In the genomic region with DNA sequence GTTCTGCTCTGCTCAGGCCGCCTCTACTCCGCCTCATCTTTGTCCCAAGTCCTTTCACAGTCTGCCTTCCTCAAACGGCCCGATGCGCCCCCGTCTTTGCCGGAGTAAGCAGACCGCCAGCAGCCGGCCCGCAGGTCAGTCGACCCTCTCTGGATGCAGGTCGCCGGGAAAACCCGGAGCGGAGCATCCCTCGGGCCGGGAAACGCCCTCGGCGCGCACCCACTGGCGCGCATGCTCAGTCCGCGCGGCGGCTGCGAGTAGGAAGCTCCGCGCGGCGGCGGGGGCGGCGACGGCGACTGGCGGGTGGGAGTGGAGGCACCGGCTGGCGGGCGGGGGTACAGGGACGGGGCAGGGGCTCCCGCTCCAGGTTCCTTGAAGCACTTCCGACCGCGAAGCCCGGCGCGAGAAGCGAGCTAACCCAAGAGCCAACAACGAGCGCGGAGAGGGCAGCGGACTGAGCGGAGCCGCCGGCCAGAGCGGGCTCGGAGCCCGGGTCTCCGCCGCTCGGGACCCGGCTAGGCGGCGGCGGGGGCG, we compare ENCODE assay signal across 1 cellular context.
TF ChIP-seq lines count a peak whose summit lies in the region.

TSS of gene LRRC1 (plus strand) at position 286 of the 534 bp plus-strand sequence. CDS start 252 bp downstream, outside the sequence.

TF ChIP-seq in HEK293, 187 proteins besides CTCF, POLR2A, EP300 and RAD21 (continued from another document and continues in another):
- TF ChIP-seq ZNF324 (tag by site-specific recombination; IDR thresholded peaks at IDR 0.05) (no peak; the same call in 1 of the 2 replicates), ZEB2 (tag by site-specific recombination; IDR thresholded peaks at IDR 0.05) (no peak; the same call in 1 of the 2 replicates), MYNN (tag by site-specific recombination; IDR thresholded peaks at IDR 0.05; ENCODE audit: borderline replicate concordance) (no peak), ZNF155 (tag by site-specific recombination; IDR thresholded peaks at IDR 0.05) (no peak), ZNF157 (tag by site-specific recombination; IDR thresholded peaks at IDR 0.05) (no peak), PBX3 (CRISPR knock-in tag; IDR thresholded peaks at IDR 0.05) (peak; percentile 17; the same call in 1 of the 2 replicates), ZNF658 (tag by site-specific recombination; IDR thresholded peaks at IDR 0.05) (no peak), ZBTB10 (tag by site-specific recombination; IDR thresholded peaks at IDR 0.05) (no peak), ZNF202 (tag by site-specific recombination; IDR thresholded peaks at IDR 0.05; ENCODE audit: borderline replicate concordance) (no peak), ZNF394 (tag by site-specific recombination; IDR thresholded peaks at IDR 0.05; ENCODE audit: borderline replicate concordance) (peak; percentile 18; the same call in 1 of the 2 replicates), ZFHX2 (tag by site-specific recombination; conservative IDR thresholded peaks at IDR 0.05) (peak; percentile 95), ZSCAN30 (tag by site-specific recombination; IDR thresholded peaks at IDR 0.05) (peak; percentile 73), BCL11A (tag by site-specific recombination; IDR thresholded peaks at IDR 0.05; ENCODE audit: low read depth) (peak; percentile 69), ZNF223 (tag by site-specific recombination; IDR thresholded peaks at IDR 0.05) (no peak), ZNF596 (tag by site-specific recombination; IDR thresholded peaks at IDR 0.05) (0 out of 2 replicates have a peak, but pooled peaks have one; percentile 3), ZNF624 (tag by site-specific recombination; IDR thresholded peaks at IDR 0.05) (no peak), ZSCAN23 (tag by site-specific recombination; IDR thresholded peaks at IDR 0.05) (no peak), ZNF529 (tag by site-specific recombination; IDR thresholded peaks at IDR 0.05; ENCODE audit: insufficient replicate concordance) (no peak), ZNF473 (tag by site-specific recombination; IDR thresholded peaks at IDR 0.05) (no peak), ZNF544 (tag by site-specific recombination; IDR thresholded peaks at IDR 0.05) (no peak), SP2 (tag by site-specific recombination; IDR thresholded peaks at IDR 0.05) (peak; percentile 58), REPIN1 (tag by site-specific recombination; IDR thresholded peaks at IDR 0.05; ENCODE audit: low read depth) (0 out of 2 replicates have a peak, but pooled peaks have one; percentile 28), ZNF239 (tag by site-specific recombination; IDR thresholded peaks at IDR 0.05) (no peak), ZIC2 (tag by site-specific recombination; IDR thresholded peaks at IDR 0.05) (no peak), ZNF639 (tag by site-specific recombination; IDR thresholded peaks at IDR 0.05) (no peak; the same call in 1 of the 2 replicates), ZNF302 (tag by site-specific recombination; IDR thresholded peaks at IDR 0.05; ENCODE audit: low read depth) (no peak), SP7 (tag by site-specific recombination; IDR thresholded peaks at IDR 0.05) (peak; percentile 70; the same call in 1 of the 2 replicates), EGR2 (tag by site-specific recombination; IDR thresholded peaks at IDR 0.05; ENCODE audit: low read depth) (peak; percentile 81), ZNF292 (tag by site-specific recombination; IDR thresholded peaks at IDR 0.05; ENCODE audit: borderline replicate concordance, low read depth) (no peak), ZBTB7A (tag by site-specific recombination; IDR thresholded peaks at IDR 0.05; ENCODE audit: low read depth) (0 out of 2 replicates have a peak, but pooled peaks have one; percentile 16), ZNF266 (tag by site-specific recombination; IDR thresholded peaks at IDR 0.05; ENCODE audit: low read depth) (no peak), PRDM10 (tag by site-specific recombination; IDR thresholded peaks at IDR 0.05) (peak; percentile 89), ZBTB17 (tag by site-specific recombination; IDR thresholded peaks at IDR 0.05) (peak; percentile 59; the same call in 1 of the 2 replicates), ZNF449 (tag by site-specific recombination; IDR thresholded peaks at IDR 0.05) (no peak), ZBTB20 (tag by site-specific recombination; IDR thresholded peaks at IDR 0.05) (peak; percentile 42; the same call in 1 of the 2 replicates), GLI4 (tag by site-specific recombination; IDR thresholded peaks at IDR 0.05) (no peak), ZXDB (tag by site-specific recombination; IDR thresholded peaks at IDR 0.05) (peak; percentile 73), ZNF19 (tag by site-specific recombination; IDR thresholded peaks at IDR 0.05; ENCODE audit: low read depth) (no peak), PRDM1 (tag by site-specific recombination; IDR thresholded peaks at IDR 0.05) (no peak), SALL2 (tag by site-specific recombination; IDR thresholded peaks at IDR 0.05; ENCODE audit: borderline replicate concordance) (no peak), ZNF18 (tag by site-specific recombination; IDR thresholded peaks at IDR 0.05) (no peak), GLI2 (tag by site-specific recombination; IDR thresholded peaks at IDR 0.05; ENCODE audit: borderline replicate concordance, low read depth) (no peak)
- TF ChIP-seq, protein P1, sequence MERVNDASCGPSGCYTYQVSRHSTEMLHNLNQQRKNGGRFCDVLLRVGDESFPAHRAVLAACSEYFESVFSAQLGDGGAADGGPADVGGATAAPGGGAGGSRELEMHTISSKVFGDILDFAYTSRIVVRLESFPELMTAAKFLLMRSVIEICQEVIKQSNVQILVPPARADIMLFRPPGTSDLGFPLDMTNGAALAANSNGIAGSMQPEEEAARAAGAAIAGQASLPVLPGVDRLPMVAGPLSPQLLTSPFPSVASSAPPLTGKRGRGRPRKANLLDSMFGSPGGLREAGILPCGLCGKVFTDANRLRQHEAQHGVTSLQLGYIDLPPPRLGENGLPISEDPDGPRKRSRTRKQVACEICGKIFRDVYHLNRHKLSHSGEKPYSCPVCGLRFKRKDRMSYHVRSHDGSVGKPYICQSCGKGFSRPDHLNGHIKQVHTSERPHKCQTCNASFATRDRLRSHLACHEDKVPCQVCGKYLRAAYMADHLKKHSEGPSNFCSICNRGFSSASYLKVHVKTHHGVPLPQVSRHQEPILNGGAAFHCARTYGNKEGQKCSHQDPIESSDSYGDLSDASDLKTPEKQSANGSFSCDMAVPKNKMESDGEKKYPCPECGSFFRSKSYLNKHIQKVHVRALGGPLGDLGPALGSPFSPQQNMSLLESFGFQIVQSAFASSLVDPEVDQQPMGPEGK (tag by site-specific recombination; IDR thresholded peaks at IDR 0.05) = peak; percentile 83
- TF ChIP-seq, protein P2, sequence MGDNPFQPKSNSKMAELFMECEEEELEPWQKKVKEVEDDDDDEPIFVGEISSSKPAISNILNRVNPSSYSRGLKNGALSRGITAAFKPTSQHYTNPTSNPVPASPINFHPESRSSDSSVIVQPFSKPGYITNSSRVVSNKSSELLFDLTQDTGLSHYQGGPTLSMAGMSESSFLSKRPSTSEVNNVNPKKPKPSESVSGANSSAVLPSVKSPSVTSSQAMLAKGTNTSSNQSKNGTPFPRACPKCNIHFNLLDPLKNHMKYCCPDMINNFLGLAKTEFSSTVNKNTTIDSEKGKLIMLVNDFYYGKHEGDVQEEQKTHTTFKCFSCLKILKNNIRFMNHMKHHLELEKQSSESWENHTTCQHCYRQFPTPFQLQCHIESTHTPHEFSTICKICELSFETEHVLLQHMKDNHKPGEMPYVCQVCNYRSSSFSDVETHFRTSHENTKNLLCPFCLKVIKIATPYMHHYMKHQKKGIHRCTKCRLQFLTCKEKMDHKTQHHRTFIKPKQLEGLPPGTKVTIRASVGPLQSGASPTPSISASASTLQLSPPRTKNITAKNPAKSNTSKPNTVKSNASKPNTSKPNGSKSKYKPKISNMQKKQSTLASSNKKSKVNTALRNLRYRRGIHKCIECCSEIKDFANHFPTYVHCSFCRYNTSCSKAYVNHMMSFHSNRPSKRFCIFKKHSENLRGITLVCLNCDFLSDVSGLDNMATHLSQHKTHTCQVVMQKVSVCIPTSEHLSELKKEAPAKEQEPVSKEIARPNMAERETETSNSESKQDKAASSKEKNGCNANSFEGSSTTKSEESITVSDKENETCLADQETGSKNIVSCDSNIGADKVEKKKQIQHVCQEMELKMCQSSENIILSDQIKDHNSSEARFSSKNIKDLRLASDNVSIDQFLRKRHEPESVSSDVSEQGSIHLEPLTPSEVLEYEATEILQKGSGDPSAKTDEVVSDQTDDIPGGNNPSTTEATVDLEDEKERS (tag by site-specific recombination; IDR thresholded peaks at IDR 0.05) = 0 out of 2 replicates have a peak, but pooled peaks have one; percentile 32
